In the genomic region with DNA sequence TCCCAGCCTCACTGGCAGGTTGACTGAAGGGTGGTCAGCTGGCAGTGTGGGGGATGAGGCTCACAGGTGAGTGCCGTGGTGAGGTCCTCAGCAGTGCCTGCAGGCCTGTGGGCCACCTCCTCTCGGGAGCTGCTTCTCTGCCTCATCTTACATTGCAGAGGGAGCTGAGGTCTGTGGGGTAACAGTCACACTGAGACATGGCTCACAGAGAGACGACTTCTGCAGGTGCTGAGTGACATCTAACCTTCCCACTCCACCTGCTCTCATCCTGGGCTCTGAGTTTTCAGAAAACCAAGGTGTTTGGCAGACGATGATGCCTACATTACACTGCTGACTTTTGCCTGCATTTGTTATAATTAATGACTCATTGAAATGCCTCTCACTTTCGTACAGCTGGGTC, we compare ENCODE assay signal across 35 cellular contexts. TPM values are rescaled to one million over a fixed set of nuclear protein-coding genes. Genes with fewer than 3 reads are reported as not detected.
"Had no signal": no experiment of that assay in that cellular context is flagged by ENCODE, and none has a peak within 500 bp of the region (broad histone marks: within the 10 kb centered on the region; RNA-seq: fewer than 3 reads in every experiment).

No MANE protein-coding gene starts in this region.

- H3K4me1 ChIP-seq: SJCRH30 had no signal

- H3K27ac ChIP-seq: KMS-11, PC-9, RWPE1, SJCRH30, SK-N-MC had no signal

- H3K9me3 ChIP-seq: SJCRH30 had no signal

- DNase-seq: Karpas-422, KBM-7, MM.1S, MV-4-11, NCI-H1092, NCI-H1105, NCI-H1417 treated with DMSO at 0.1 percent for 48 hours, NCI-H1436 treated with DMSO at 0.1 percent for 48 hours, NCI-H1694 treated with DMSO at 0.1 percent for 48 hours, NCI-H187 treated with DMSO at 0.1 percent for 48 hours, NCI-H2029, NCI-H2081, NCI-H2171 treated with DMSO at 0.1 percent for 48 hours, NCI-H2227 treated with DMSO at 0.1 percent for 48 hours, NCI-H345, NCI-H446, NCI-H510A treated with DMSO at 0.1 percent for 48 hours, NCI-H524 treated with DMSO at 0.1 percent for 48 hours, NCI-H526 treated with DMSO at 0.1 percent for 48 hours, NCI-H774, SHP77, SIG-M5, SJCRH30 had no signal

- H3K27me3 ChIP-seq: SJCRH30 had no signal

- ATAC-seq: Panc1, Right ventricle myocardium inferior, SK-N-SH treated with all-trans-retinoic acid at 6 μM for 48 hours had no signal

- H3K4me3 ChIP-seq: PC-9, SJCRH30, SK-N-MC had no signal

RNA-seq across cellular contexts. Expression of a gene that starts 8.8 kb away (rescaled TPM):
- total RNA-seq: LHCN-M2, MCF 10A, NCI-H460, OCI-LY7, PC-9, RPMI7951, SJCRH30 had no signal
